Comparison of ENCODE assay signal across 2 cellular contexts in genomic region chr14:100532154-100532915, GRCh38.
TF ChIP-seq lines count a peak whose summit lies in the region.

No MANE protein-coding gene starts in this region.

TF ChIP-seq in SK-N-SH, 30 proteins besides CTCF, POLR2A, EP300 and RAD21:
- TF ChIP-seq IRF3 (IDR thresholded peaks at IDR 0.05; ENCODE audit: low read depth, low read length) (no peak), MXI1 (IDR thresholded peaks at IDR 0.05; ENCODE audit: low read depth, low read length) (0 out of 2 replicates have a peak, but pooled peaks have one; percentile 27)

TF ChIP-seq in SK-N-SH treated with all-trans-retinoic acid at 6 μM for 48 hours, 23 proteins besides CTCF, POLR2A, EP300 and RAD21 (continued from another document):
- TF ChIP-seq TSHZ2 (CRISPR knock-in tag; IDR thresholded peaks at IDR 0.05) = no peak
- TF ChIP-seq PATZ1 (CRISPR knock-in tag; IDR thresholded peaks at IDR 0.05; ENCODE audit: borderline replicate concordance) = no peak
- TF ChIP-seq SNAI2 (CRISPR knock-in tag; IDR thresholded peaks at IDR 0.05) = no peak
- no peak for TF ChIP-seq ARNTL (CRISPR knock-in tag; IDR thresholded peaks at IDR 0.05; ENCODE audit: borderline replicate concordance, low read depth)
- TF ChIP-seq ZFP3 (CRISPR knock-in tag; IDR thresholded peaks at IDR 0.05) = no peak
- TF ChIP-seq ZNF565 (CRISPR knock-in tag; conservative IDR thresholded peaks at IDR 0.05; ENCODE audit: low read depth) = no peak
TF ChIP-seq in SK-N-SH treated with all-trans-retinoic acid at 6 μM for 48 hours: peak in this region for 0.
